7 cellular contexts compared by ENCODE assay signal in genomic region chr17:68101075-68101991, GRCh38.
A peak's percentile ranks its signal among the peaks of the same experiment; 100 is the strongest.
DNase-seq lines count a peak whose midpoint lies in the region; ATAC-seq and TF ChIP-seq lines count a peak whose summit lies in the region.

No MANE protein-coding gene starts in this region.

- CTCF ChIA-PET in activated CD8-positive, alpha-beta T cell treated with anti-CD3 and anti-CD28 coated beads for 36 hours (lab: Charles Lee): no interaction called here

- DNase-seq in NCI-H526 (lab: John Stamatoyannopoulos, UW) (peak; percentile 80 to 95), ecto neural progenitor cell (ENCODE audit: low spot score) (peak; percentile 94), right lobe of liver (peak; percentile 98 to 99 (median 98))
- DNase-seq in activated CD8-positive, alpha-beta T cell treated with anti-CD3 and anti-CD28 coated beads for 36 hours: peak; percentile 81
- peak; percentile 41 for DNase-seq in stimulated activated CD4-positive, alpha-beta T cell treated with anti-CD3 and anti-CD28 coated beads, Interleukin-2, amount 100 ng/mL, for 4 hours (ENCODE audit: low read depth)

- H3K27me3 Mint-ChIP-seq in activated CD8-positive, alpha-beta T cell treated with anti-CD3 and anti-CD28 coated beads for 36 hours: no peaks in the 10 kb centered on the region

- intact Hi-C loops in activated CD8-positive, alpha-beta T cell treated with anti-CD3 and anti-CD28 coated beads for 36 hours (cut with micrococcal nuclease): no loop called here
- intact Hi-C loops in right lobe of liver (cut with DNase I): no loop called here

- no peaks in the 10 kb centered on the region for H3K36me3 ChIP-seq in right lobe of liver

- ATAC-seq in GM18517 (IDR thresholded peaks at IDR 0.05; ENCODE audit: unreplicated experiment): peak; percentile 56
- peak; percentile 93 for ATAC-seq in HG03439 (IDR thresholded peaks at IDR 0.05; ENCODE audit: unreplicated experiment)
- peak; percentile 79 for ATAC-seq in activated CD8-positive, alpha-beta T cell treated with anti-CD3 and anti-CD28 coated beads for 36 hours
- ATAC-seq in right lobe of liver: peak; percentile 98 to 99 (median 98)

- H3K27me3 ChIP-seq in right lobe of liver: no peaks in the 10 kb centered on the region

- POLR2A ChIA-PET in activated CD8-positive, alpha-beta T cell treated with anti-CD3 and anti-CD28 coated beads for 36 hours (lab: Charles Lee): interaction anchor here (0.8 to 1.4 kb wide), 2 partner anchors 14 to 15 kb away, joined by 3 read pairs; no protein-coding TSS in a partner anchor

- peak; percentile 83 for TF ChIP-seq POLR2A in right lobe of liver (IDR thresholded peaks at IDR 0.05)

- H3K27ac Mint-ChIP-seq in activated CD8-positive, alpha-beta T cell treated with anti-CD3 and anti-CD28 coated beads for 36 hours: peak overlapping the region; percentile 70

- peak overlapping the region; percentile 79 for H3K4me3 Mint-ChIP-seq in activated CD8-positive, alpha-beta T cell treated with anti-CD3 and anti-CD28 coated beads for 36 hours

- peak overlapping the region; percentile 75 to 85 (median 76) for H3K4me3 ChIP-seq in right lobe of liver

- TF ChIP-seq CTCF in activated CD8-positive, alpha-beta T cell treated with anti-CD3 and anti-CD28 coated beads for 36 hours (IDR thresholded peaks at IDR 0.05): no peak
- no peak for TF ChIP-seq CTCF in right lobe of liver (IDR thresholded peaks at IDR 0.05)

- H3K4me1 ChIP-seq in right lobe of liver: peaks cover 0 to 4% (median 0%) of the 10 kb centered on the region in 4 donors

- H3K9me3 ChIP-seq in right lobe of liver: no peaks in the 10 kb centered on the region

- H3K4me1 Mint-ChIP-seq in activated CD8-positive, alpha-beta T cell treated with anti-CD3 and anti-CD28 coated beads for 36 hours (ENCODE audit: low read depth): peaks cover 35% of the 10 kb centered on the region

- peaks cover 3% of the 10 kb centered on the region for H3K36me3 Mint-ChIP-seq in activated CD8-positive, alpha-beta T cell treated with anti-CD3 and anti-CD28 coated beads for 36 hours (ENCODE audit: low read depth)

- peak overlapping the region; percentile 72 to 87 (median 73) for H3K27ac ChIP-seq in right lobe of liver

- WGBS in right lobe of liver (ENCODE audit: insufficient coverage, low coverage, low lambda C conversion rate, missing lambda C conversion rate): 4% methylated on average over 23 of the region's 88 CpGs

- H3K9me3 Mint-ChIP-seq in activated CD8-positive, alpha-beta T cell treated with anti-CD3 and anti-CD28 coated beads for 36 hours: no peaks in the 10 kb centered on the region

Comparison
In these comparisons a context has a peak if more than half of its experiments do, and no peak if none do; other contexts are left out.
1. Peak in every context shown above with its lines: DNase-seq, ATAC-seq, H3K4me3 ChIP-seq and H3K27ac ChIP-seq.
2. DNase-seq: peak in every context shown above with its lines; median percentile 98 in right lobe of liver; 94 in ecto neural progenitor cell; 88 in NCI-H526; 81 in activated CD8-positive, alpha-beta T cell treated with anti-CD3 and anti-CD28 coated beads for 36 hours; 41 in stimulated activated CD4-positive, alpha-beta T cell treated with anti-CD3 and anti-CD28 coated beads, Interleukin-2, amount 100 ng/mL, for 4 hours.